Comparison of ENCODE assay signal across 12 cellular contexts in genomic region chr1:115668579-115668978, GRCh38. TPM values are rescaled to one million over a fixed set of nuclear protein-coding genes. Genes with fewer than 3 reads are reported as not detected.
A peak's percentile ranks its signal among the peaks of the same experiment; 100 is the strongest.
DNase-seq lines count a peak whose midpoint lies in the region; ATAC-seq, FAIRE-seq and TF ChIP-seq lines count a peak whose summit lies in the region.
"Had no signal": no experiment of that assay in that cellular context is flagged by ENCODE, and none has a peak within 500 bp of the region (broad histone marks: within the 10 kb centered on the region; RNA-seq: fewer than 3 reads in every experiment).

No MANE protein-coding gene starts in this region.

- intact Hi-C loops in PC-9 (cut with micrococcal nuclease; ENCODE audit: unreplicated experiment) = no loop called here
- intact Hi-C loops in K562 (cut with micrococcal nuclease) = no loop called here
- intact Hi-C loops in Calu3 (cut with micrococcal nuclease; ENCODE audit: unreplicated experiment) = no loop called here

- H3K36me3 ChIP-seq in GM23248 (ENCODE audit: low read depth) (peaks cover 23% of the 10 kb centered on the region; the same call in 1 of the 2 replicates), PC-9 (ENCODE audit: low read depth) (peaks cover 61% of the 10 kb centered on the region), K562 (ENCODE audit: control insufficient read depth, insufficient read depth, low read length) (peaks cover 66% of the 10 kb centered on the region), osteoblast (ENCODE audit: insufficient read depth, low read length) (peaks cover 41% of the 10 kb centered on the region)

- H3K27me3 ChIP-seq in GM23248 (replicated peaks; ENCODE audit: insufficient read depth) (no peaks in the 10 kb centered on the region), PC-9 (ENCODE audit: insufficient read depth, low read depth) (no peaks in the 10 kb centered on the region), K562 (ENCODE audit: control insufficient read depth in 2 of 2, insufficient read depth in 2 of 2, low read length in 2 of 2) (no peaks in the 10 kb centered on the region), osteoblast (ENCODE audit: insufficient read depth, low read length) (no peaks in the 10 kb centered on the region)

- BruUV-seq in PC-9 (replicated peaks; lab: Mats Ljungman, UMichigan) (no TSS peak), K562 (replicated peaks; lab: Mats Ljungman, UMichigan) (no TSS peak), Calu3 (replicated peaks; lab: Mats Ljungman, UMichigan) (no TSS peak)

- WGBS in GM23248 (ENCODE audit: low coverage in 1 of 2, low lambda C conversion rate in 2 of 2, missing lambda C conversion rate in 2 of 2), 2 experiments = 78 to 93% methylated on average over 1 of the region's 1 CpG
- WGBS in K562 (ENCODE audit: insufficient coverage, low coverage, missing lambda C conversion rate) = 0% methylated on average over 1 of the region's 1 CpG

- peak; percentile 22 for DNase-seq in GM23248
- peak in 1 of 2 experiments; percentile 35 for DNase-seq in PC-9
- peak in 2 of 4 experiments; percentile 25 to 34 for DNase-seq in K562 (ENCODE audit: extremely low read depth in 1 of 4, low spot score in 3 of 4)
- no peak for DNase-seq in osteoblast (ENCODE audit: insufficient read length, low spot score, missing footprints)
- no peak for DNase-seq in stimulated activated CD4-positive, alpha-beta T cell treated with anti-CD3 and anti-CD28 coated beads, Interleukin-2, amount 100 ng/mL, for 24 hours
- DNase-seq in Calu3 = no peak
- DNase-seq: GOT3, Karpas-422, NCI-H446 had no signal

- peak; percentile 60 for FAIRE-seq in K562 (lab: Jason Lieb, UNC)
- FAIRE-seq: GM19239 had no signal

- peak overlapping the region; percentile 35 for H3K27ac ChIP-seq in GM23248
- H3K27ac ChIP-seq in PC-9 = peak overlapping the region; percentile 89
- peak overlapping the region; percentile 69; the same call in 2 of the 3 replicates for H3K27ac ChIP-seq in K562 (ENCODE audit: extremely low read depth, low read depth, low read length)
- peak overlapping the region; percentile 77 for H3K27ac ChIP-seq in osteoblast (ENCODE audit: low read depth, low read length)

- H3K9me3 Mint-ChIP-seq in Calu3 (ENCODE audit: low read depth, unreplicated experiment) = no peaks in the 10 kb centered on the region

- no peak for TF ChIP-seq POLR2A in K562 (conservative IDR thresholded peaks at IDR 0.05)
- TF ChIP-seq POLR2A in GM18505 (IDR thresholded peaks at IDR 0.05; ENCODE audit: borderline replicate concordance, extremely low read depth, insufficient read depth, insufficient read length) = no peak

- CTCF ChIA-PET in PC-9 (lab: Charles Lee) (interaction anchor here (0.6 to 1.0 kb wide), 4 partner anchors 38 to 252 kb away, joined by 3 to 7 read pairs (median 4); no protein-coding TSS in a partner anchor), K562 (lab: Yijun Ruan, JAX; ENCODE audit: low intra/inter-chr PET ratio) (no interaction called here), Calu3 (lab: Charles Lee) (interaction anchor here (0.9 to 1.2 kb wide), 2 partner anchors 38 to 60 kb away, joined by 3 to 4 read pairs; no protein-coding TSS in a partner anchor)

- H3K9me3 ChIP-seq in GM23248 (ENCODE audit: low read depth) (no peaks in the 10 kb centered on the region), PC-9 (ENCODE audit: insufficient read depth, low read depth) (0 out of 2 replicates have a peak, but pooled peaks cover 9% of the 10 kb centered on the region), K562 (replicated peaks; ENCODE audit: control insufficient read depth, insufficient read depth, low read depth, low read length) (no peaks in the 10 kb centered on the region), osteoblast (ENCODE audit: low read depth, low read length) (peaks cover 8% of the 10 kb centered on the region)

- no peaks in the 10 kb centered on the region for H3K27me3 Mint-ChIP-seq in Calu3 (ENCODE audit: unreplicated experiment)

- no peaks in the 10 kb centered on the region for H4K20me1 ChIP-seq in GM23248 (ENCODE audit: insufficient read depth)
- H4K20me1 ChIP-seq in PC-9 (ENCODE audit: insufficient read depth) = no peaks in the 10 kb centered on the region
- no peaks in the 10 kb centered on the region for H4K20me1 ChIP-seq in K562 (replicated peaks; ENCODE audit: control insufficient read depth, insufficient read depth, low read length)
- peaks cover 12% of the 10 kb centered on the region for H4K20me1 ChIP-seq in osteoblast (ENCODE audit: insufficient read depth, low read length)

- H3K79me2 ChIP-seq in GM23248 (ENCODE audit: insufficient read depth) = no peaks in the 10 kb centered on the region; the same call in 1 of the 2 replicates
- H3K79me2 ChIP-seq in PC-9 (ENCODE audit: low read depth) = peaks cover 52% of the 10 kb centered on the region
- H3K79me2 ChIP-seq in K562 (ENCODE audit: control insufficient read depth, insufficient read depth, low read length) = peaks cover 10% of the 10 kb centered on the region; the same call in 2 of the 3 replicates
- peaks cover 7% of the 10 kb centered on the region for H3K79me2 ChIP-seq in osteoblast (ENCODE audit: insufficient read depth, low read length)

- TF ChIP-seq EP300 in K562 (IDR thresholded peaks at IDR 0.05; ENCODE audit: low read length) = no peak

- H3K27ac Mint-ChIP-seq in Calu3 (ENCODE audit: unreplicated experiment) = no peak overlapping the region

- H2AFZ ChIP-seq in GM23248 (no peak overlapping the region), PC-9 (no peak overlapping the region), K562 (ENCODE audit: low read depth, low read length) (no peak overlapping the region), osteoblast (ENCODE audit: low read length) (no peak overlapping the region)

- H3F3A ChIP-seq in GM23248 (ENCODE audit: insufficient read depth) (peaks cover 22% of the 10 kb centered on the region), PC-9 (ENCODE audit: insufficient read depth, low read depth) (peaks cover 49% of the 10 kb centered on the region)

- TF ChIP-seq RAD21 in K562 (CRISPR knock-in tag; conservative IDR thresholded peaks at IDR 0.05 in 1 of 2, IDR thresholded peaks at IDR 0.05 in 1 of 2) = no peak

- POLR2A ChIA-PET in PC-9 (lab: Charles Lee; ENCODE audit: unreplicated experiment) = interaction anchor here (0.6 kb wide), 1 partner anchor 463 kb away, joined by 11 read pairs; no protein-coding TSS in a partner anchor
- POLR2A ChIA-PET in K562 (lab: Yijun Ruan, JAX) = interaction anchor here (1.0 to 3.4 kb wide), 7 partner anchors 8 to 26 kb away, joined by 3 to 16 read pairs (median 9); no protein-coding TSS in a partner anchor

- in situ Hi-C loops in GM23248 (cut with MboI) (no loop called here), K562 (cut with MboI) (no loop called here)

- H3K4me1 ChIP-seq in GM23248 (ENCODE audit: insufficient read depth) = peaks cover 19% of the 10 kb centered on the region
- peaks cover 74% of the 10 kb centered on the region for H3K4me1 ChIP-seq in PC-9 (replicated peaks; ENCODE audit: insufficient read depth)
- H3K4me1 ChIP-seq in K562 (replicated peaks in 1 of 2; ENCODE audit: control insufficient read depth in 2 of 2, insufficient read depth in 2 of 2, low read length in 2 of 2) = peaks cover 11 to 42% of the 10 kb centered on the region in 2 experiments
- H3K4me1 ChIP-seq in osteoblast (ENCODE audit: insufficient read depth, low read length) = peaks cover 33% of the 10 kb centered on the region

- H3K4me3 Mint-ChIP-seq in Calu3 (ENCODE audit: low read depth, unreplicated experiment) = no peak overlapping the region

- H3K4me3 ChIP-seq in GM23248 = no peak overlapping the region
- H3K4me3 ChIP-seq in PC-9 = peak overlapping the region; percentile 2; the same call in 1 of the 2 replicates
- no peak overlapping the region for H3K4me3 ChIP-seq in K562
- no peak overlapping the region for H3K4me3 ChIP-seq in osteoblast (ENCODE audit: insufficient read depth, low read length)

- no peak for TF ChIP-seq CTCF in PC-9 (conservative IDR thresholded peaks at IDR 0.05)
- TF ChIP-seq CTCF in K562 (IDR thresholded peaks at IDR 0.05 in 2 of 3, conservative IDR thresholded peaks at IDR 0.05 in 1 of 3; ENCODE audit: insufficient read depth in 2 of 3, low read depth in 1 of 3, low read length in 3 of 3) = no peak
- no peak for TF ChIP-seq CTCF in osteoblast (IDR thresholded peaks at IDR 0.05; ENCODE audit: extremely low read depth, low read depth, low read length)
- TF ChIP-seq CTCF in Calu3 (IDR thresholded peaks at IDR 0.05; ENCODE audit: unreplicated experiment) = no peak

- H3K9ac ChIP-seq in GM23248 = no peak overlapping the region
- peak overlapping the region in 1 of 2 experiments; percentile 16; a peak in 1 of 4 replicates for H3K9ac ChIP-seq in K562 (ENCODE audit: insufficient read depth in 1 of 2, low read depth in 2 of 2, low read length in 2 of 2)

- H3K9me2 ChIP-seq in GM23248 (ENCODE audit: insufficient read depth) (no peaks in the 10 kb centered on the region), PC-9 (ENCODE audit: insufficient read depth) (no peaks in the 10 kb centered on the region)

- peaks cover 46% of the 10 kb centered on the region for H3K4me1 Mint-ChIP-seq in Calu3 (ENCODE audit: low read depth, unreplicated experiment)

- peak; percentile 51 for ATAC-seq in K562
- no peak for ATAC-seq in GM21576 (IDR thresholded peaks at IDR 0.05; ENCODE audit: unreplicated experiment)
- ATAC-seq in GM18505 (IDR thresholded peaks at IDR 0.05; ENCODE audit: unreplicated experiment) = no peak

- H3K9me1 ChIP-seq in K562 (ENCODE audit: control insufficient read depth, insufficient read depth, low read length) = no peaks in the 10 kb centered on the region

- H3K36me3 Mint-ChIP-seq in Calu3 (ENCODE audit: insufficient read depth, unreplicated experiment) = no peaks in the 10 kb centered on the region

- H3K4me2 ChIP-seq in GM23248 (ENCODE audit: unreplicated experiment) = no peak overlapping the region
- peak overlapping the region; percentile 68 for H3K4me2 ChIP-seq in PC-9
- peak overlapping the region; percentile 7; the same call in 1 of the 2 replicates for H3K4me2 ChIP-seq in K562 (ENCODE audit: insufficient read depth, low read length)
- peak overlapping the region; percentile 30 for H3K4me2 ChIP-seq in osteoblast (ENCODE audit: insufficient read depth, low read length)

RNA-seq across cellular contexts. Expression of gene VANGL1, which starts 26.8 kb away (rescaled TPM):
- 11.7 and 12.9 TPM in 2 replicates for total RNA-seq in GM23248 (2014; rRNA removed; shearing (Covaris generic))
- polyA plus RNA-seq in GM23248 (2016; fragmentation: Nextera tagmentation; extraction: Ambion mirVana) (13.8 and 14.7 TPM in 2 replicates), K562 (2011; rRNA removed) (8.6 and 9.6 TPM in 2 replicates), K562 (2014; fragmentation: Illumina TruSeq; extraction: Trizol) (11.1 and 12.8 TPM in 2 replicates), K562 (2014; fragmentation: Nextera tagmentation; extraction: Ambion mirVana) (1 to 10 TPM in 1 of 2 experiments, under 1 TPM in 1; 0.90 to 1.2 TPM), K562 (2014; rRNA removed) (6.0 and 10.2 TPM in 2 replicates)
- total RNA-seq in PC-9 (2021) (33.4 and 43.0 TPM in 2 replicates), K562 (2014; rRNA removed) (5.9 and 9.2 TPM in 2 replicates), K562 (2014; rRNA removed; fragmentation: Illumina TruSeq; extraction: Trizol) (9.3 and 10.4 TPM in 2 replicates), K562 (2015; rRNA removed; fragmentation: Illumina TruSeq; extraction: Trizol) (9.4 and 10.3 TPM in 2 replicates), K562 (2021) (12.7 and 12.9 TPM in 2 replicates), osteoblast (11.2 and 13.3 TPM in 2 replicates), Calu3 (2022) (22.4 and 23.1 TPM in 2 replicates)
- 20.7 and 22.7 TPM in 2 replicates for total RNA-seq in K562 (2011; cell fraction: chromatin; rRNA removed; ENCODE audit: low replicate concordance)
- 13.6 and 15.0 TPM in 2 replicates for total RNA-seq in K562 (2011; cell fraction: nucleolus; rRNA removed)
- 17.8 and 20.5 TPM in 2 replicates for total RNA-seq in K562 (2011; cell fraction: nucleoplasm; rRNA removed)
- polyA plus RNA-seq in K562 (2011; cell fraction: cytosol; rRNA removed) = 10.2 and 10.6 TPM in 2 replicates
- 8.4 and 10.9 TPM in 2 replicates for polyA plus RNA-seq in K562 (2011; cell fraction: nucleus; rRNA removed)
- polyA plus RNA-seq in K562 (2012) = 8.2 and 9.1 TPM in 2 replicates
- 10.1 and 10.6 TPM in 2 replicates for polyA minus RNA-seq in K562 (2011; rRNA and poly(A)+ RNA removed)
- polyA minus RNA-seq in K562 (2011; cell fraction: cytosol; rRNA and poly(A)+ RNA removed) = 4.4 and 7.1 TPM in 2 replicates
- polyA minus RNA-seq in K562 (2011; cell fraction: nucleus; rRNA and poly(A)+ RNA removed) = 4.0 and 9.1 TPM in 2 replicates

Comparison
In these comparisons a context has a peak if more than half of its experiments do, and no peak if none do; other contexts are left out.
1. H3K27ac ChIP-seq: peak in every context shown above with its lines; median percentile 89 in PC-9; 77 in osteoblast; 69 in K562; 35 in GM23248.